8 cellular contexts compared by ENCODE assay signal in genomic region chr20:58906894-58907293, GRCh38.
A peak's percentile ranks its signal among the peaks of the same experiment; 100 is the strongest.
DNase-seq lines count a peak whose midpoint lies in the region; ATAC-seq and TF ChIP-seq lines count a peak whose summit lies in the region.
"Had no signal": no experiment of that assay in that cellular context is flagged by ENCODE, and none has a peak within 500 bp of the region (broad histone marks: within the 10 kb centered on the region; RNA-seq: fewer than 3 reads in every experiment).

No MANE protein-coding gene starts in this region.

- H3K79me2 ChIP-seq in SU-DHL-6 (ENCODE audit: insufficient read depth, low read length): peaks cover 13% of the 10 kb centered on the region

- no peaks in the 10 kb centered on the region for H3K27me3 ChIP-seq in SU-DHL-6 (ENCODE audit: low read length)
- H3K27me3 ChIP-seq: ovary had no signal

- peak overlapping the region; percentile 67 for H3K4me3 Mint-ChIP-seq in stimulated activated effector memory CD8-positive, alpha-beta T cell treated with anti-CD3 and anti-CD28 coated beads, Interleukin-12 subunit alpha, Interleukin-12 subunit beta, amount 100 ng/mL, for 72 hours

- DNase-seq in HFF-Myc (ENCODE audit: extremely low read depth, low read depth): no peak
- DNase-seq in fibroblast of mammary gland (ENCODE audit: low read depth): peak; percentile 81
- no peak for DNase-seq in stimulated activated effector memory CD8-positive, alpha-beta T cell treated with anti-CD3 and anti-CD28 coated beads, Interleukin-12 subunit alpha, Interleukin-12 subunit beta, amount 100 ng/mL, for 72 hours (ENCODE audit: low spot score in 2 of 2)
- DNase-seq in ACHN: no peak
- DNase-seq in medulla oblongata (ENCODE audit: extremely low spot score): no peak
- DNase-seq: ovary had no signal

- peak; percentile 83 for ATAC-seq in stimulated activated effector memory CD8-positive, alpha-beta T cell treated with anti-CD3 and anti-CD28 coated beads, Interleukin-12 subunit alpha, Interleukin-12 subunit beta, amount 100 ng/mL, for 72 hours
- no peak for ATAC-seq in HG02885 (IDR thresholded peaks at IDR 0.05; ENCODE audit: poor library complexity, unreplicated experiment)

- no peaks in the 10 kb centered on the region for H3K9me3 ChIP-seq in SU-DHL-6 (ENCODE audit: insufficient read depth, low read length)
- H3K9me3 ChIP-seq: ovary had no signal

- H3K4me3 ChIP-seq in HFF-Myc (replicated peaks; ENCODE audit: low read depth, low read length) (peak overlapping the region; percentile 19), SU-DHL-6 (ENCODE audit: insufficient read depth, low read length, poor library complexity, severe bottlenecking) (peak overlapping the region; percentile 38), fibroblast of mammary gland (ENCODE audit: control insufficient read depth, low read depth, low read length) (no peak overlapping the region)
- H3K4me3 ChIP-seq: ovary had no signal

- in situ Hi-C loops in ACHN (cut with HindIII; ENCODE audit: low pct_ligation_motif_present, low pct_unique_long_range_greater_than_20kb, low sequenced_read_pairs): no loop called here

- peaks cover 70% of the 10 kb centered on the region for H3F3A ChIP-seq in SU-DHL-6 (ENCODE audit: insufficient read depth)

- H3K9me3 Mint-ChIP-seq in stimulated activated effector memory CD8-positive, alpha-beta T cell treated with anti-CD3 and anti-CD28 coated beads, Interleukin-12 subunit alpha, Interleukin-12 subunit beta, amount 100 ng/mL, for 72 hours: no peaks in the 10 kb centered on the region

- H4K20me1 ChIP-seq in SU-DHL-6 (ENCODE audit: low read depth, low read length): peaks cover 3% of the 10 kb centered on the region; the same call in 1 of the 2 replicates

- no peak for TF ChIP-seq CTCF in HFF-Myc (IDR thresholded peaks at IDR 0.05; ENCODE audit: low read depth, low read length, missing control alignments)
- TF ChIP-seq CTCF in SU-DHL-6 (IDR thresholded peaks at IDR 0.05; ENCODE audit: insufficient read depth, low read length, poor library complexity, severe bottlenecking): no peak
- TF ChIP-seq CTCF in fibroblast of mammary gland (conservative IDR thresholded peaks at IDR 0.05; ENCODE audit: control insufficient read depth, insufficient read depth, low read depth, low read length): no peak

- H3K27ac Mint-ChIP-seq in stimulated activated effector memory CD8-positive, alpha-beta T cell treated with anti-CD3 and anti-CD28 coated beads, Interleukin-12 subunit alpha, Interleukin-12 subunit beta, amount 100 ng/mL, for 72 hours: peak overlapping the region; percentile 90

- H3K9ac ChIP-seq in SU-DHL-6 (ENCODE audit: low read length): peak overlapping the region; percentile 59

- peaks cover 67% of the 10 kb centered on the region for H3K36me3 ChIP-seq in SU-DHL-6 (ENCODE audit: low read length)
- H3K36me3 ChIP-seq: ovary had no signal

- no peak overlapping the region for H2AFZ ChIP-seq in SU-DHL-6 (ENCODE audit: low read depth, low read length, severe bottlenecking)

- H3K36me3 Mint-ChIP-seq in stimulated activated effector memory CD8-positive, alpha-beta T cell treated with anti-CD3 and anti-CD28 coated beads, Interleukin-12 subunit alpha, Interleukin-12 subunit beta, amount 100 ng/mL, for 72 hours: peaks cover 100% of the 10 kb centered on the region

- no peaks in the 10 kb centered on the region for H3K9me2 ChIP-seq in SU-DHL-6 (replicated peaks; ENCODE audit: insufficient read depth, low read length)

- H3K4me2 ChIP-seq in SU-DHL-6 (ENCODE audit: low read depth, low read length, poor library complexity, severe bottlenecking): peak overlapping the region; percentile 82

- H3K4me1 Mint-ChIP-seq in stimulated activated effector memory CD8-positive, alpha-beta T cell treated with anti-CD3 and anti-CD28 coated beads, Interleukin-12 subunit alpha, Interleukin-12 subunit beta, amount 100 ng/mL, for 72 hours: peaks cover 64% of the 10 kb centered on the region

- peak overlapping the region; percentile 94 for H3K27ac ChIP-seq in SU-DHL-6 (ENCODE audit: low read depth, low read length)
